Comparison of ENCODE assay signal across 17 cellular contexts in genomic region chr6:146923434-146923833, GRCh38.
DNase-seq lines count a peak whose midpoint lies in the region; ATAC-seq and TF ChIP-seq lines count a peak whose summit lies in the region.
"Had no signal": no experiment of that assay in that cellular context is flagged by ENCODE, and none has a peak within 500 bp of the region (broad histone marks: within the 10 kb centered on the region; RNA-seq: fewer than 3 reads in every experiment).

No MANE protein-coding gene starts in this region.

- POLR2A ChIA-PET in HEK293 (lab: Yijun Ruan, JAX) (no interaction called here), WTC11 (lab: Charles Lee) (no interaction called here)

- H3K36me3 Mint-ChIP-seq in WTC11: no peaks in the 10 kb centered on the region
- H3K36me3 Mint-ChIP-seq: IgD-negative memory B cell had no signal

- H3K4me3 ChIP-seq in HEK293 (ENCODE audit: low read depth, low read length): no peak overlapping the region
- no peak overlapping the region for H3K4me3 ChIP-seq in suprapubic skin

- no peaks in the 10 kb centered on the region for H3K36me3 ChIP-seq in HEK293 (ENCODE audit: control insufficient read depth in 2 of 2, insufficient read depth in 1 of 2, low read length in 2 of 2)
- H3K36me3 ChIP-seq in suprapubic skin: no peaks in the 10 kb centered on the region
- H3K36me3 ChIP-seq: BE2C had no signal

- H3K4me3 Mint-ChIP-seq in WTC11: no peak overlapping the region
- H3K4me3 Mint-ChIP-seq: CD4-positive, alpha-beta T cell; IgD-negative memory B cell had no signal

- H3K9me3 Mint-ChIP-seq in WTC11: no peaks in the 10 kb centered on the region
- H3K9me3 Mint-ChIP-seq: CD4-positive, alpha-beta T cell had no signal

- H3K9me3 ChIP-seq in HEK293 (ENCODE audit: control insufficient read depth, insufficient read depth, low read depth, low read length): no peaks in the 10 kb centered on the region
- no peaks in the 10 kb centered on the region for H3K9me3 ChIP-seq in suprapubic skin
- H3K9me3 ChIP-seq: BE2C, Caco-2 had no signal

- no peak for TF ChIP-seq POLR2A in suprapubic skin (IDR thresholded peaks at IDR 0.05)

- no peak overlapping the region for H3K27ac Mint-ChIP-seq in WTC11
- H3K27ac Mint-ChIP-seq: CD4-positive, alpha-beta T cell; IgD-negative memory B cell had no signal

- no peak for TF ChIP-seq EP300 in suprapubic skin (IDR thresholded peaks at IDR 0.05)

- H3K4me1 Mint-ChIP-seq in WTC11: no peaks in the 10 kb centered on the region
- H3K4me1 Mint-ChIP-seq: IgD-negative memory B cell had no signal

- no peaks in the 10 kb centered on the region for H3K27me3 Mint-ChIP-seq in WTC11 (ENCODE audit: low read depth)
- H3K27me3 Mint-ChIP-seq: CD4-positive, alpha-beta T cell; IgD-negative memory B cell had no signal

- no peak overlapping the region for H3K27ac ChIP-seq in HEK293 (ENCODE audit: extremely low read depth, low read depth, low read length)
- 0 out of 2 replicates have a peak overlapping the region, but pooled peaks have one; percentile 18 for H3K27ac ChIP-seq in VCaP
- no peak overlapping the region for H3K27ac ChIP-seq in suprapubic skin

- no peak for TF ChIP-seq CTCF in HEK293 (tag by site-specific recombination; IDR thresholded peaks at IDR 0.05)
- no peak for TF ChIP-seq CTCF in VCaP (conservative IDR thresholded peaks at IDR 0.05)
- no peak for TF ChIP-seq CTCF in suprapubic skin (IDR thresholded peaks at IDR 0.05)
- no peak for TF ChIP-seq CTCF in WTC11 (IDR thresholded peaks at IDR 0.05)

- no peaks in the 10 kb centered on the region for H3K27me3 ChIP-seq in suprapubic skin
- H3K27me3 ChIP-seq: BE2C had no signal

- CTCF ChIA-PET in HEK293 (lab: Yijun Ruan, JAX) (interaction anchor here (0.5 to 1.8 kb wide), 4 partner anchors 9 to 146 kb away, joined by 3 to 8 read pairs (median 3); no protein-coding TSS in a partner anchor), WTC11 (lab: Charles Lee) (no interaction called here)

- DNase-seq in left kidney (ENCODE audit: low read depth, low spot score) (peak; percentile 53), SHP77 (lab: John Stamatoyannopoulos, UW) (no peak), suprapubic skin (ENCODE audit: low spot score in 2 of 2) (no peak), WTC11 (ENCODE audit: low spot score) (no peak)
- DNase-seq: ACHN; BE2C; C1 segment of cervical spinal cord; Caco-2; CD4-positive, alpha-beta T cell; GOT3; H7 had no signal

- WGBS in suprapubic skin: 88% methylated on average over 2 of the region's 2 CpGs

- ATAC-seq in GM21529 (IDR thresholded peaks at IDR 0.05; ENCODE audit: unreplicated experiment) (no peak), WTC11 (no peak)
- ATAC-seq: HCT116, HepG2 had no signal

- H3K4me1 ChIP-seq in HEK293 (ENCODE audit: control insufficient read depth, insufficient read depth, low read length): no peaks in the 10 kb centered on the region
- no peaks in the 10 kb centered on the region for H3K4me1 ChIP-seq in suprapubic skin
- H3K4me1 ChIP-seq: Caco-2 had no signal

TF ChIP-seq in HEK293, 187 proteins besides CTCF, POLR2A, EP300 and RAD21:
- peak; percentile 40 for TF ChIP-seq SETDB1 (IDR thresholded peaks at IDR 0.05; ENCODE audit: insufficient read length, low read length)
- no peak for TF ChIP-seq ZBTB1 (tag by site-specific recombination; IDR thresholded peaks at IDR 0.05)
- TF ChIP-seq ZNF610 (tag by site-specific recombination; IDR thresholded peaks at IDR 0.05; ENCODE audit: borderline replicate concordance): no peak
- no peak for TF ChIP-seq ZNF184 (tag by site-specific recombination; IDR thresholded peaks at IDR 0.05)

TF ChIP-seq in WTC11, 78 proteins besides CTCF, POLR2A, EP300 and RAD21:
- TF ChIP-seq AFF4 (CRISPR knock-in tag; IDR thresholded peaks at IDR 0.05; ENCODE audit: borderline replicate concordance): no peak
- no peak for TF ChIP-seq E2F4 (CRISPR knock-in tag; IDR thresholded peaks at IDR 0.05; ENCODE audit: borderline replicate concordance, low read depth)
- TF ChIP-seq ERG (CRISPR knock-in tag; IDR thresholded peaks at IDR 0.05): no peak
